ENCODE assay signal across 1 cellular context in genomic region chr13:29801737-29802305, GRCh38.
TF ChIP-seq lines count a peak whose summit lies in the region.

No MANE protein-coding gene starts in this region.

TF ChIP-seq in HepG2, 621 proteins besides CTCF, POLR2A, EP300 and RAD21:
- no peak for TF ChIP-seq TAF1 (CRISPR knock-in tag; IDR thresholded peaks at IDR 0.05)
- TF ChIP-seq ZNF17 (CRISPR knock-in tag; IDR thresholded peaks at IDR 0.05) = no peak
- TF ChIP-seq SALL2 (CRISPR knock-in tag; IDR thresholded peaks at IDR 0.05) = no peak
- TF ChIP-seq ELF3 (CRISPR knock-in tag; IDR thresholded peaks at IDR 0.05) = no peak
- no peak for TF ChIP-seq ZNF567 (CRISPR knock-in tag; IDR thresholded peaks at IDR 0.05; ENCODE audit: borderline replicate concordance)
- no peak for TF ChIP-seq NFE2L2 (IDR thresholded peaks at IDR 0.05; ENCODE audit: low read length)
- TF ChIP-seq GATAD1 (CRISPR knock-in tag; IDR thresholded peaks at IDR 0.05) = no peak
- TF ChIP-seq NCOA1 (CRISPR knock-in tag; IDR thresholded peaks at IDR 0.05) = no peak
- no peak for TF ChIP-seq CBX2 (IDR thresholded peaks at IDR 0.05; ENCODE audit: low read depth, low read length)
- TF ChIP-seq CBX2 (CRISPR knock-in tag; IDR thresholded peaks at IDR 0.05; ENCODE audit: low read depth) = no peak
- no peak for TF ChIP-seq GTF2F1 (IDR thresholded peaks at IDR 0.05; ENCODE audit: low read length)
- no peak for TF ChIP-seq RBFOX2 (IDR thresholded peaks at IDR 0.05; ENCODE audit: low read depth, low read length)
- no peak for TF ChIP-seq PHF8 (CRISPR knock-in tag; IDR thresholded peaks at IDR 0.05)
- TF ChIP-seq ZNF589 (CRISPR knock-in tag; conservative IDR thresholded peaks at IDR 0.05) = no peak
- no peak for TF ChIP-seq PTBP1 (IDR thresholded peaks at IDR 0.05; ENCODE audit: low read depth, low read length, poor library complexity, severe bottlenecking)
- no peak for TF ChIP-seq ZNF274 (CRISPR knock-in tag; IDR thresholded peaks at IDR 0.05)
- no peak for TF ChIP-seq ZC3H4 (CRISPR knock-in tag; IDR thresholded peaks at IDR 0.05; ENCODE audit: borderline replicate concordance)
- TF ChIP-seq ZSCAN29 (CRISPR knock-in tag; conservative IDR thresholded peaks at IDR 0.05) = no peak
- TF ChIP-seq ELF4 (CRISPR knock-in tag; IDR thresholded peaks at IDR 0.05; ENCODE audit: borderline replicate concordance) = no peak
